Comparison of ENCODE assay signal across 9 cellular contexts in genomic region chr3:143831208-143831607, GRCh38. TPM values are rescaled to one million over a fixed set of nuclear protein-coding genes. Genes with fewer than 3 reads are reported as not detected.
DNase-seq lines count a peak whose midpoint lies in the region; ATAC-seq and TF ChIP-seq lines count a peak whose summit lies in the region.
"Had no signal": no experiment of that assay in that cellular context is flagged by ENCODE, and none has a peak within 500 bp of the region (broad histone marks: within the 10 kb centered on the region; RNA-seq: fewer than 3 reads in every experiment).

No MANE protein-coding gene starts in this region.

- H3K4ac ChIP-seq in H9 (ENCODE audit: low read depth, low read length) = no peak overlapping the region

- no peak overlapping the region for H4K5ac ChIP-seq in H9 (ENCODE audit: insufficient read length, low read depth, low read length)

- no peak overlapping the region for H3K4me3 Mint-ChIP-seq in Caco-2 (ENCODE audit: unreplicated experiment)
- no peak overlapping the region for H3K4me3 Mint-ChIP-seq in H9

- no peaks in the 10 kb centered on the region for H3K9me3 ChIP-seq in RWPE2 (ENCODE audit: severe bottlenecking)
- no peaks in the 10 kb centered on the region for H3K9me3 ChIP-seq in Caco-2
- no peaks in the 10 kb centered on the region for H3K9me3 ChIP-seq in H9 (ENCODE audit: control insufficient read depth, low read depth, low read length)

- no peak overlapping the region for H3T11ph ChIP-seq in H9 (ENCODE audit: low read length)

- no peak overlapping the region for H3K14ac ChIP-seq in H9 (ENCODE audit: insufficient read depth, low read length)

- H3K36me3 Mint-ChIP-seq in Caco-2 (ENCODE audit: insufficient read depth, unreplicated experiment) = no peaks in the 10 kb centered on the region
- H3K36me3 Mint-ChIP-seq in H9 (ENCODE audit: insufficient read depth in 1 of 3, low read depth in 3 of 3) = no peaks in the 10 kb centered on the region; a peak in 1 of 7 replicates

- peaks cover 14% of the 10 kb centered on the region for H3K4me1 ChIP-seq in RWPE2 (ENCODE audit: insufficient read depth, poor library complexity, severe bottlenecking)
- no peaks in the 10 kb centered on the region for H3K4me1 ChIP-seq in Caco-2
- H3K4me1 ChIP-seq in H9 (ENCODE audit: insufficient read depth, low read length) = no peaks in the 10 kb centered on the region

- H3K27ac Mint-ChIP-seq in Caco-2 (ENCODE audit: unreplicated experiment) (no peak overlapping the region), H9 (no peak overlapping the region)

- H4K8ac ChIP-seq in H9 (replicated peaks; ENCODE audit: insufficient read length, low read depth, low read length) = no peak overlapping the region

- H2BK120ac ChIP-seq in H9 (ENCODE audit: low read depth, low read length, poor library complexity, severe bottlenecking) = no peak overlapping the region

- no peak overlapping the region for H3K4me2 ChIP-seq in H9 (ENCODE audit: insufficient read depth, insufficient read length, low read length)

- H3K56ac ChIP-seq in H9 (ENCODE audit: insufficient read length, low read depth, low read length) = no peak overlapping the region

- H3K27ac ChIP-seq in RWPE2 (ENCODE audit: poor library complexity, severe bottlenecking) (no peak overlapping the region), H9 (ENCODE audit: insufficient read length, low read depth, low read length) (no peak overlapping the region)

- H3K18ac ChIP-seq in H9 (ENCODE audit: insufficient read length, low read depth, low read length) = no peak overlapping the region

- H2BK12ac ChIP-seq in H9 (ENCODE audit: insufficient read length, low read depth, low read length) = no peak overlapping the region

- H3K36me3 ChIP-seq in RWPE2 (ENCODE audit: low read depth) (no peaks in the 10 kb centered on the region), Caco-2 (ENCODE audit: control insufficient read depth, insufficient read depth, low read length) (no peaks in the 10 kb centered on the region)

- H3K4me1 Mint-ChIP-seq in Caco-2 (ENCODE audit: low read depth, unreplicated experiment) = no peaks in the 10 kb centered on the region
- H3K4me1 Mint-ChIP-seq in H9 = no peaks in the 10 kb centered on the region

- no CpG with 5 or more reads among the region's 2 CpGs for WGBS in H9 (ENCODE audit: extremely low coverage, insufficient read length, low lambda C conversion rate)

- TF ChIP-seq CTCF in GM12865 (IDR thresholded peaks at IDR 0.05; ENCODE audit: insufficient read depth, low read depth, low read length, missing control alignments) (no peak), RWPE2 (IDR thresholded peaks at IDR 0.05; ENCODE audit: poor library complexity, severe bottlenecking) (no peak), Caco-2 (IDR thresholded peaks at IDR 0.05; ENCODE audit: insufficient read depth in 1 of 2, low read depth in 1 of 2, low read length in 1 of 2, severe bottlenecking in 1 of 2, unreplicated experiment in 1 of 2) (no peak), GM20000 (IDR thresholded peaks at IDR 0.05; ENCODE audit: extremely low read depth, missing control alignments) (no peak), H9 (conservative IDR thresholded peaks at IDR 0.05) (no peak)

- no peak overlapping the region for H2BK5ac ChIP-seq in H9 (ENCODE audit: insufficient read length, low read length)

- no peaks in the 10 kb centered on the region for H4K20me1 ChIP-seq in H9 (ENCODE audit: control insufficient read depth, insufficient read depth, insufficient read length)

- POLR2A ChIA-PET in Caco-2 (lab: Charles Lee) = no interaction called here

- peak; percentile 51 for ATAC-seq in RWPE2 (ENCODE audit: low read depth)

- no peak overlapping the region for H4K91ac ChIP-seq in H9 (ENCODE audit: insufficient read length, low read depth, low read length)

- CTCF ChIA-PET in Caco-2 (lab: Charles Lee) = no interaction called here

- H3K27me3 Mint-ChIP-seq in Caco-2 (ENCODE audit: insufficient read depth, unreplicated experiment) = peaks cover 17% of the 10 kb centered on the region
- H3K27me3 Mint-ChIP-seq in H9 (ENCODE audit: low read depth) = no peaks in the 10 kb centered on the region

- no peak overlapping the region for H2AK5ac ChIP-seq in H9 (ENCODE audit: insufficient read length, low read length)

- no peaks in the 10 kb centered on the region for H3K27me3 ChIP-seq in RWPE2 (ENCODE audit: insufficient read depth, poor library complexity, severe bottlenecking)
- no peaks in the 10 kb centered on the region for H3K27me3 ChIP-seq in Caco-2 (replicated peaks; ENCODE audit: control insufficient read depth, insufficient read depth, low read length)
- no peaks in the 10 kb centered on the region for H3K27me3 ChIP-seq in H9 (ENCODE audit: insufficient read depth, low read length)

- H3K4me3 ChIP-seq in GM12865 (ENCODE audit: low read depth, low read length) (peak overlapping the region; percentile 47), RWPE2 (ENCODE audit: severe bottlenecking) (no peak overlapping the region), Caco-2 (ENCODE audit: low read depth, low read length) (no peak overlapping the region)

- no peak overlapping the region for H2BK15ac ChIP-seq in H9 (ENCODE audit: low read depth, low read length)

- H3K9me3 Mint-ChIP-seq in Caco-2 (ENCODE audit: unreplicated experiment) = no peaks in the 10 kb centered on the region
- no peaks in the 10 kb centered on the region for H3K9me3 Mint-ChIP-seq in H9
- H3K9me3 Mint-ChIP-seq: immature natural killer cell had no signal

- H3K9ac ChIP-seq in H9 (ENCODE audit: extremely low read depth, insufficient read length, low read length) = no peak overlapping the region

- H3K23me2 ChIP-seq in H9 (ENCODE audit: insufficient read length, low read depth, low read length, poor library complexity, severe bottlenecking) = no peaks in the 10 kb centered on the region

- H2AFZ ChIP-seq in H9 (ENCODE audit: low read length) = no peak overlapping the region

- no TSS peak for BruUV-seq in Caco-2 (replicated peaks; lab: Mats Ljungman, UMichigan)

- intact Hi-C loops in Caco-2 (cut with micrococcal nuclease; ENCODE audit: unreplicated experiment) = no loop called here

- no peak overlapping the region for H3K23ac ChIP-seq in H9 (ENCODE audit: insufficient read length, low read depth, low read length)

- no peak overlapping the region for H2BK20ac ChIP-seq in H9 (ENCODE audit: low read depth, low read length, poor library complexity, severe bottlenecking)

- DNase-seq in GM12865 (ENCODE audit: low read depth) = peak; percentile 65
- peak; percentile 35 for DNase-seq in H4 (ENCODE audit: low spot score)
- no peak for DNase-seq in RWPE2 (ENCODE audit: low spot score)
- DNase-seq in lung microvascular endothelial cell (ENCODE audit: low read depth in 2 of 2) = peak; percentile 7 to 37
- no peak for DNase-seq in Caco-2
- no peak for DNase-seq in GM20000 (ENCODE audit: low spot score)
- DNase-seq in activated CD4-positive, alpha-beta T cell treated with anti-CD3 and anti-CD28 coated beads, Interleukin-2, amount 50 U/mL, for 4 hours = no peak
- no peak for DNase-seq in H9
- DNase-seq: immature natural killer cell had no signal

- no peaks in the 10 kb centered on the region for H3K79me2 ChIP-seq in H9 (ENCODE audit: insufficient read depth, low read length)

- H3K79me1 ChIP-seq in H9 (ENCODE audit: insufficient read depth, low read depth, low read length, poor library complexity, severe bottlenecking) = no peaks in the 10 kb centered on the region

RNA-seq across cellular contexts. Expression of gene SLC9A9, which starts 17.1 kb away (rescaled TPM):
- total RNA-seq in H4 (2014; rRNA removed; shearing (Covaris generic)) = 9.7 and 10.8 TPM in 2 replicates
- 3.7 and 7.1 TPM in 2 replicates for total RNA-seq in lung microvascular endothelial cell
- total RNA-seq in Caco-2 (2022) = not detected in 2 replicates
- total RNA-seq in H9 (2021) = 0.35 and 0.48 TPM in 2 replicates

Comparison
In these comparisons a context has a peak if more than half of its experiments do, and no peak if none do; other contexts are left out.
1. DNase-seq: peak in GM12865 (single experiment), H4 (single experiment) and lung microvascular endothelial cell (2 of 2); none in RWPE2 (single experiment), Caco-2 (0 of 2), GM20000 (single experiment), activated CD4-positive, alpha-beta T cell treated with anti-CD3 and anti-CD28 coated beads, Interleukin-2, amount 50 U/mL, for 4 hours (0 of 2) and H9 (single experiment).